In the genomic region with DNA sequence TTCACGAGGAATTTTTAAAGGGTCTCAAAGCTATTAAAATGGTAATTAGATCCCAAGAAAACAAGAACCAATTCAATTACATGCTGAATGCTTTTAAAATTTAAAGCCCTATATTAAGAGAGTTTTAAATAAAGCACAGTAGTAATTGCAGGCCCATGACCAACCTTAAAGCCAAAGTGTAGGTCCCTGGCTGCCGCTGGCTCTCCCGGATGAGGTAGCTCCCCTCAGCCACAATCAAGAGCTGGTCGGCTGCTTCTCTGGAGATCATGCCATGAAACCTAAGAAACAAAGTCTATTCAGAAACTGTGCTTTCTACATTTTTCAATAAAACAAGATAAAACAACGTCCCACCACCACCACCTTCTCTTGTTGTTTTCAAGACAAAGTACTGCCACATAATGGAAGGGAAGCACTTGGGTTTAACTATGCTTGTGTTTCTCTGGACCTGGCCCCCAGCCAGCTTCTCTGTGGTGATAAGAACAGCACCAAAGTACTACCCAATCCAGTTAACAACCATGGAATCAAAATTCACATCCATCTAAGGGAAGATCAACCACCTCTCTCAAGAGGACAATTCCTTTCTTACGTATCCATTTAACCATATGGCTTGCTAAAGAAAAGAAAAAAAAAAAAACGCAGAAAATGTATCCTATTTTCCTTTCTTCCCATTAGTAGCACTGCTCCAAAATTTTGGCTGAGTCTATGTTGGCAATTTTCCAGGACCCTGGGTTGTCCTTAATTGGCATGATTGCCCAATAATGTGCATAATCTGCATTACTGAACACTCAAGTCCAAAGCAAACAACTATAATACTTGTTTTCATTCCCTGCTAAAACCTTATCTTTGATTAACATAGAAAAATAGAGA, we compare ENCODE assay signal across 12 cellular contexts.
DNase-seq lines count a peak whose midpoint lies in the region; ATAC-seq, FAIRE-seq and TF ChIP-seq lines count a peak whose summit lies in the region.
"Had no signal": no experiment of that assay in that cellular context is flagged by ENCODE, and none has a peak within 500 bp of the region (broad histone marks: within the 10 kb centered on the region; RNA-seq: fewer than 3 reads in every experiment).

No MANE protein-coding gene starts in this region.

- H3K9me3 ChIP-seq in mammary epithelial cell (replicated peaks; ENCODE audit: insufficient read depth, low read length) (no peaks in the 10 kb centered on the region), aorta (ENCODE audit: control insufficient read depth, low read length) (no peaks in the 10 kb centered on the region)
- H3K9me3 ChIP-seq: sigmoid colon, tibial artery had no signal

- CTCF ChIA-PET in MCF 10A (lab: Yijun Ruan, JAX) (interaction anchor here (0.7 to 1.2 kb wide), 2 partner anchors 15 to 71 kb away, joined by 3 to 4 read pairs; no protein-coding TSS in a partner anchor), mammary epithelial cell (lab: Charles Lee; ENCODE audit: low non-redundant PET) (no interaction called here)
- CTCF ChIA-PET in activated CD4-positive, alpha-beta T cell treated with anti-CD3 and anti-CD28 coated beads, Interleukin-2, amount 10 ng/mL, durations not matched to agents 7 days and 5 days (lab: Charles Lee): interaction anchor here (0.6 kb wide), 1 partner anchor 28 kb away, joined by 3 read pairs; no protein-coding TSS in a partner anchor

- no peaks in the 10 kb centered on the region for H3K36me3 ChIP-seq in mammary epithelial cell (ENCODE audit: insufficient read depth, low read length)
- peaks cover 2 to 3% of the 10 kb centered on the region in 2 donors for H3K36me3 ChIP-seq in aorta (ENCODE audit: control insufficient read depth in 1 of 2, insufficient read depth in 2 of 2, low read length in 1 of 2)

- no peak overlapping the region for H3K27ac Mint-ChIP-seq in MCF 10A (ENCODE audit: low read depth, unreplicated experiment)
- no peak overlapping the region for H3K27ac Mint-ChIP-seq in activated CD4-positive, alpha-beta T cell treated with anti-CD3 and anti-CD28 coated beads, Interleukin-2, amount 10 ng/mL, durations not matched to agents 7 days and 5 days

- no peak overlapping the region for H2AFZ ChIP-seq in mammary epithelial cell (ENCODE audit: low read depth, low read length)

- no peaks in the 10 kb centered on the region for H3K36me3 Mint-ChIP-seq in MCF 10A (ENCODE audit: insufficient read depth, unreplicated experiment)
- H3K36me3 Mint-ChIP-seq in activated CD4-positive, alpha-beta T cell treated with anti-CD3 and anti-CD28 coated beads, Interleukin-2, amount 10 ng/mL, durations not matched to agents 7 days and 5 days (ENCODE audit: low read depth): no peaks in the 10 kb centered on the region

- ATAC-seq in aorta (ENCODE audit: low FRiP score) (no peak), GM18868 (IDR thresholded peaks at IDR 0.05; ENCODE audit: unreplicated experiment) (no peak)

- no peak overlapping the region for H3K4me3 Mint-ChIP-seq in MCF 10A (ENCODE audit: unreplicated experiment)
- no peak overlapping the region for H3K4me3 Mint-ChIP-seq in activated CD4-positive, alpha-beta T cell treated with anti-CD3 and anti-CD28 coated beads, Interleukin-2, amount 10 ng/mL, durations not matched to agents 7 days and 5 days

- H3K9ac ChIP-seq in mammary epithelial cell (ENCODE audit: insufficient read depth, low read length): no peak overlapping the region

- intact Hi-C loops in MCF 10A (cut with micrococcal nuclease): no loop called here
- intact Hi-C loops in mammary epithelial cell (cut with micrococcal nuclease): no loop called here
- intact Hi-C loops in aorta (cut with DNase I): no loop called here

- H3K4me1 Mint-ChIP-seq in MCF 10A (ENCODE audit: insufficient read depth, unreplicated experiment): no peaks in the 10 kb centered on the region
- no peaks in the 10 kb centered on the region for H3K4me1 Mint-ChIP-seq in activated CD4-positive, alpha-beta T cell treated with anti-CD3 and anti-CD28 coated beads, Interleukin-2, amount 10 ng/mL, durations not matched to agents 7 days and 5 days

- no peaks in the 10 kb centered on the region for H3K4me1 ChIP-seq in mammary epithelial cell (ENCODE audit: insufficient read depth, low read length)
- no peaks in the 10 kb centered on the region for H3K4me1 ChIP-seq in aorta (ENCODE audit: control insufficient read depth in 1 of 2, insufficient read depth in 2 of 2, low read length in 2 of 2)

- no peaks in the 10 kb centered on the region for H3K27me3 ChIP-seq in mammary epithelial cell (ENCODE audit: insufficient read depth, low read length)
- H3K27me3 ChIP-seq in aorta (ENCODE audit: control insufficient read depth in 1 of 2, insufficient read depth in 2 of 2, low read length in 1 of 2): no peaks in the 10 kb centered on the region
- H3K27me3 ChIP-seq: sigmoid colon, tibial artery had no signal

- no peaks in the 10 kb centered on the region for H3K79me2 ChIP-seq in mammary epithelial cell (ENCODE audit: insufficient read depth, low read length)

- in situ Hi-C loops in mammary epithelial cell (cut with MboI; ENCODE audit: low sequenced_read_pairs in 2 of 2): no loop called here

- H3K9me3 Mint-ChIP-seq in MCF 10A (ENCODE audit: unreplicated experiment): no peaks in the 10 kb centered on the region
- no peaks in the 10 kb centered on the region for H3K9me3 Mint-ChIP-seq in activated CD4-positive, alpha-beta T cell treated with anti-CD3 and anti-CD28 coated beads, Interleukin-2, amount 10 ng/mL, durations not matched to agents 7 days and 5 days

- H3K4me3 ChIP-seq in mammary epithelial cell (replicated peaks in 1 of 3; ENCODE audit: insufficient read depth in 1 of 3, low read depth in 2 of 3, low read length in 3 of 3): no peak overlapping the region
- H3K4me3 ChIP-seq in aorta (ENCODE audit: low read length in 2 of 2): no peak overlapping the region
- H3K4me3 ChIP-seq: sigmoid colon, tibial artery had no signal

- H4K20me1 ChIP-seq in mammary epithelial cell (ENCODE audit: insufficient read depth, low read length): no peaks in the 10 kb centered on the region

- TF ChIP-seq CTCF in MCF 10A (IDR thresholded peaks at IDR 0.05; ENCODE audit: unreplicated experiment): no peak
- no peak for TF ChIP-seq CTCF in mammary epithelial cell (conservative IDR thresholded peaks at IDR 0.05 in 1 of 2, IDR thresholded peaks at IDR 0.05 in 1 of 2; ENCODE audit: extremely low read depth in 1 of 2, insufficient read depth in 1 of 2, low read depth in 1 of 2, low read length in 2 of 2)

- no peak overlapping the region for H3K27ac ChIP-seq in mammary epithelial cell (ENCODE audit: insufficient read depth, low read depth, low read length)
- no peak overlapping the region for H3K27ac ChIP-seq in aorta (ENCODE audit: low read depth in 1 of 2, low read length in 2 of 2)
- H3K27ac ChIP-seq: epithelial cell of prostate, sigmoid colon, tibial artery had no signal

- no peak overlapping the region for H3K4me2 ChIP-seq in mammary epithelial cell (ENCODE audit: insufficient read depth, low read depth, low read length)

- BruUV-seq in MCF 10A (replicated peaks; lab: Mats Ljungman, UMichigan) (no TSS peak), mammary epithelial cell (replicated peaks; lab: Mats Ljungman, UMichigan) (no TSS peak)

- 95% methylated on average over 7 of the region's 7 CpGs for WGBS in mammary epithelial cell (ENCODE audit: low coverage, missing lambda C conversion rate)
- 72 to 76% methylated on average over 7 of the region's 7 CpGs for WGBS in aorta, 2 donors

- FAIRE-seq in frontal cortex (lab: Jason Lieb, UNC): no peak
- FAIRE-seq: A204.1 had no signal

- POLR2A ChIA-PET in MCF 10A (lab: Yijun Ruan, JAX): interaction anchor here (0.6 to 0.7 kb wide), 2 partner anchors 33 to 207 kb away, joined by 3 to 4 read pairs; no protein-coding TSS in a partner anchor
- POLR2A ChIA-PET in activated CD4-positive, alpha-beta T cell treated with anti-CD3 and anti-CD28 coated beads, Interleukin-2, amount 10 ng/mL, durations not matched to agents 7 days and 5 days (lab: Charles Lee): no interaction called here

- dilution Hi-C loops in mammary epithelial cell (cut with HindIII; ENCODE audit: low sequenced_read_pairs): no loop called here

- H3K27me3 Mint-ChIP-seq in MCF 10A (ENCODE audit: insufficient read depth, unreplicated experiment): no peaks in the 10 kb centered on the region
- H3K27me3 Mint-ChIP-seq in activated CD4-positive, alpha-beta T cell treated with anti-CD3 and anti-CD28 coated beads, Interleukin-2, amount 10 ng/mL, durations not matched to agents 7 days and 5 days: no peaks in the 10 kb centered on the region

- peak; percentile 39 for DNase-seq in MCF 10A (ENCODE audit: unreplicated experiment)
- DNase-seq in mammary epithelial cell: no peak
- DNase-seq in NCI-H82 treated with DMSO at 0.1 percent for 48 hours (lab: John Stamatoyannopoulos, UW; ENCODE audit: unreplicated experiment): peak; percentile 55
- DNase-seq in fibroblast of gingiva (ENCODE audit: low read depth): peak; percentile 66
- peak; percentile 68 to 79 for DNase-seq in aorta
- DNase-seq in activated CD4-positive, alpha-beta T cell treated with anti-CD3 and anti-CD28 coated beads, Interleukin-2, amount 10 ng/mL, durations not matched to agents 7 days and 5 days: no peak
- DNase-seq in frontal cortex (ENCODE audit: low spot score in 2 of 2): no peak
- DNase-seq: sigmoid colon had no signal

Comparison
In these comparisons a context has a peak if more than half of its experiments do, and no peak if none do; other contexts are left out.
1. DNase-seq: peak in MCF 10A (single experiment), NCI-H82 treated with DMSO at 0.1 percent for 48 hours (single experiment), fibroblast of gingiva (single experiment) and aorta (2 of 2); none in mammary epithelial cell (single experiment), activated CD4-positive, alpha-beta T cell treated with anti-CD3 and anti-CD28 coated beads, Interleukin-2, amount 10 ng/mL, durations not matched to agents 7 days and 5 days (single experiment) and frontal cortex (0 of 2).